ENCODE assay signal across 1 cellular context in the genomic region with DNA sequence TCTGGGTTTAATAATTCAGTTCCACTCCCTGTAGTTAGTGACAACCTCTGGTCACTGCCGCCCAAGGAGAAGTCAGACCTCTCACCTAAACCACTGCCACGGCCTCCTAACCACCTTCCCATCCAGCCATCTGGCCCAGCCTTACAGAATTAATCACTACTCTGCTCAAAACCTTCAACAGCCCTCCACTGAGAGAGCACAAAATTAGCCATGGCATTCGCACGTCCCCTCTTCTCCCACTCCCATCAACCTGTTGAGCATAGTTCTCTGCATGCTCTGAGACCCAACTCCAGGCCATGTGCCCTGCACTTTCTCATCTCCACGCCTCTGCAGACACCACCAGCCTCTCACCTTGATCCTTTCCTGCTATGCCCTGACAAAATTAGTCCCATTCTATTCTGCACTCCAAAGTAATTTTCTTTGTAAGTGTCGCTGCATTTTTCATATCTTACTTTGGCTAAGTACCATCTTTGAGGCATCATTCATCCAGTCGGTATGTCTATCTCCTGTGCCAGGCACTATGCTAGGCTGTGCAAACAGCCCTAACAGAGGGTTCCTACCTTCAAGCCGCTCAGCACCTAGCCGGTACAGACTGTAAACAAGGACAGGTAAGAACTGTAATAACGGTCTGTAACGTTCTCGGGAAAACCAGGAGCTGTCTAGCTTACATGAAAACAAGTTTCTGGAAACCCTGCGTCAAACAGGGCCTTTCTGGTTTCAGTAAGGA.
A peak's percentile ranks its signal among the peaks of the same experiment; 100 is the strongest.
TF ChIP-seq lines count a peak whose summit lies in the region.

No MANE protein-coding gene starts in this region.

TF ChIP-seq in HepG2, 621 proteins besides CTCF, POLR2A, EP300 and RAD21 (continued from another document and continues in another):
- TF ChIP-seq, protein P1, sequence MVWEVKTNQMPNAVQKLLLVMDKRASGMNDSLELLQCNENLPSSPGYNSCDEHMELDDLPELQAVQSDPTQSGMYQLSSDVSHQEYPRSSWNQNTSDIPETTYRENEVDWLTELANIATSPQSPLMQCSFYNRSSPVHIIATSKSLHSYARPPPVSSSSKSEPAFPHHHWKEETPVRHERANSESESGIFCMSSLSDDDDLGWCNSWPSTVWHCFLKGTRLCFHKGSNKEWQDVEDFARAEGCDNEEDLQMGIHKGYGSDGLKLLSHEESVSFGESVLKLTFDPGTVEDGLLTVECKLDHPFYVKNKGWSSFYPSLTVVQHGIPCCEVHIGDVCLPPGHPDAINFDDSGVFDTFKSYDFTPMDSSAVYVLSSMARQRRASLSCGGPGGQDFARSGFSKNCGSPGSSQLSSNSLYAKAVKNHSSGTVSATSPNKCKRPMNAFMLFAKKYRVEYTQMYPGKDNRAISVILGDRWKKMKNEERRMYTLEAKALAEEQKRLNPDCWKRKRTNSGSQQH (CRISPR knock-in tag; IDR thresholded peaks at IDR 0.05; ENCODE audit: low read depth), result no peak
- TF ChIP-seq NFYB (CRISPR knock-in tag; IDR thresholded peaks at IDR 0.05) (no peak), ZFY (CRISPR knock-in tag; IDR thresholded peaks at IDR 0.05) (no peak), REL (CRISPR knock-in tag; conservative IDR thresholded peaks at IDR 0.05) (no peak), TAF1 (CRISPR knock-in tag; IDR thresholded peaks at IDR 0.05) (no peak), CCDC6 (CRISPR knock-in tag; IDR thresholded peaks at IDR 0.05) (0 out of 2 replicates have a peak, but pooled peaks have one; percentile 55), ZNF619 (CRISPR knock-in tag; IDR thresholded peaks at IDR 0.05) (no peak), ZNF446 (CRISPR knock-in tag; IDR thresholded peaks at IDR 0.05) (no peak), CEBPB (IDR thresholded peaks at IDR 0.05; ENCODE audit: borderline replicate concordance, low read depth, low read length) (no peak), ZNF17 (CRISPR knock-in tag; IDR thresholded peaks at IDR 0.05) (no peak), TP53 (CRISPR knock-in tag; conservative IDR thresholded peaks at IDR 0.05) (no peak), ZNF781 (CRISPR knock-in tag; IDR thresholded peaks at IDR 0.05; ENCODE audit: borderline replicate concordance, not compliant biosample characterization) (no peak), ZFP41 (CRISPR knock-in tag; IDR thresholded peaks at IDR 0.05; ENCODE audit: borderline replicate concordance) (peak; percentile 27; the same call in 1 of the 2 replicates), TCF7L2 (IDR thresholded peaks at IDR 0.05; ENCODE audit: low read depth, low read length) (no peak), PHB2 (IDR thresholded peaks at IDR 0.05; ENCODE audit: partially characterized antibody) (no peak), ZFP82 (CRISPR knock-in tag; IDR thresholded peaks at IDR 0.05; ENCODE audit: borderline replicate concordance) (no peak), ATF1 (CRISPR knock-in tag; IDR thresholded peaks at IDR 0.05) (no peak), ELF4 (CRISPR knock-in tag; IDR thresholded peaks at IDR 0.05; ENCODE audit: borderline replicate concordance) (no peak), WIZ (CRISPR knock-in tag; IDR thresholded peaks at IDR 0.05) (no peak), ZNF430 (CRISPR knock-in tag; IDR thresholded peaks at IDR 0.05) (no peak), ARID2 (CRISPR knock-in tag; IDR thresholded peaks at IDR 0.05; ENCODE audit: borderline replicate concordance) (no peak), FOXA1 (IDR thresholded peaks at IDR 0.05) (no peak), FOXA1 (CRISPR knock-in tag; IDR thresholded peaks at IDR 0.05) (peak; percentile 45), EHMT2 (IDR thresholded peaks at IDR 0.05; ENCODE audit: borderline replicate concordance, low read depth, low read length) (no peak), TAF15 (IDR thresholded peaks at IDR 0.05; ENCODE audit: low read depth, low read length, poor library complexity, severe bottlenecking) (no peak), KMT2A (CRISPR knock-in tag; IDR thresholded peaks at IDR 0.05) (0 out of 2 replicates have a peak, but pooled peaks have one; percentile 30), ZFP37 (CRISPR knock-in tag; IDR thresholded peaks at IDR 0.05; ENCODE audit: borderline replicate concordance) (no peak), FOSL1 (CRISPR knock-in tag; IDR thresholded peaks at IDR 0.05; ENCODE audit: borderline replicate concordance) (no peak), ZNF720 (CRISPR knock-in tag; IDR thresholded peaks at IDR 0.05) (no peak), SOX5 (CRISPR knock-in tag; IDR thresholded peaks at IDR 0.05; ENCODE audit: borderline replicate concordance) (no peak), MYC (CRISPR knock-in tag; IDR thresholded peaks at IDR 0.05; ENCODE audit: borderline replicate concordance) (no peak), ZNF274 (CRISPR knock-in tag; IDR thresholded peaks at IDR 0.05) (no peak), ASH2L (IDR thresholded peaks at IDR 0.05; ENCODE audit: insufficient read length, low read depth, low read length) (peak; percentile 18), SRF (IDR thresholded peaks at IDR 0.05; ENCODE audit: low read depth, low read length) (no peak), ZNF292 (CRISPR knock-in tag; IDR thresholded peaks at IDR 0.05; ENCODE audit: borderline replicate concordance, low read depth) (no peak), REPIN1 (CRISPR knock-in tag; IDR thresholded peaks at IDR 0.05; ENCODE audit: borderline replicate concordance, low read depth) (no peak), ZBTB42 (CRISPR knock-in tag; IDR thresholded peaks at IDR 0.05) (0 out of 2 replicates have a peak, but pooled peaks have one; percentile 4), ZNF878 (CRISPR knock-in tag; IDR thresholded peaks at IDR 0.05) (0 out of 2 replicates have a peak, but pooled peaks have one; percentile 34), ZBTB8A (CRISPR knock-in tag; IDR thresholded peaks at IDR 0.05; ENCODE audit: borderline replicate concordance, low read depth) (no peak), MAFK (conservative IDR thresholded peaks at IDR 0.05 in 1 of 2, IDR thresholded peaks at IDR 0.05 in 1 of 2; ENCODE audit: low read length in 2 of 2) (no peak), NRL (CRISPR knock-in tag; IDR thresholded peaks at IDR 0.05; ENCODE audit: borderline replicate concordance) (no peak), ZNF251 (CRISPR knock-in tag; IDR thresholded peaks at IDR 0.05) (no peak), ZNF263 (CRISPR knock-in tag; IDR thresholded peaks at IDR 0.05) (no peak), ZNF776 (CRISPR knock-in tag; IDR thresholded peaks at IDR 0.05) (no peak)
- TF ChIP-seq, protein P2, sequence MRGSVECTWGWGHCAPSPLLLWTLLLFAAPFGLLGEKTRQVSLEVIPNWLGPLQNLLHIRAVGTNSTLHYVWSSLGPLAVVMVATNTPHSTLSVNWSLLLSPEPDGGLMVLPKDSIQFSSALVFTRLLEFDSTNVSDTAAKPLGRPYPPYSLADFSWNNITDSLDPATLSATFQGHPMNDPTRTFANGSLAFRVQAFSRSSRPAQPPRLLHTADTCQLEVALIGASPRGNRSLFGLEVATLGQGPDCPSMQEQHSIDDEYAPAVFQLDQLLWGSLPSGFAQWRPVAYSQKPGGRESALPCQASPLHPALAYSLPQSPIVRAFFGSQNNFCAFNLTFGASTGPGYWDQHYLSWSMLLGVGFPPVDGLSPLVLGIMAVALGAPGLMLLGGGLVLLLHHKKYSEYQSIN (CRISPR knock-in tag; IDR thresholded peaks at IDR 0.05; ENCODE audit: borderline replicate concordance), result no peak
- TF ChIP-seq, protein P3, sequence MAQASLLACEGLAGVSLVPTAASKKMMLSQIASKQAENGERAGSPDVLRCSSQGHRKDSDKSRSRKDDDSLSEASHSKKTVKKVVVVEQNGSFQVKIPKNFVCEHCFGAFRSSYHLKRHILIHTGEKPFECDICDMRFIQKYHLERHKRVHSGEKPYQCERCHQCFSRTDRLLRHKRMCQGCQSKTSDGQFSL (CRISPR knock-in tag; IDR thresholded peaks at IDR 0.05), result no peak
- TF ChIP-seq, protein P4, sequence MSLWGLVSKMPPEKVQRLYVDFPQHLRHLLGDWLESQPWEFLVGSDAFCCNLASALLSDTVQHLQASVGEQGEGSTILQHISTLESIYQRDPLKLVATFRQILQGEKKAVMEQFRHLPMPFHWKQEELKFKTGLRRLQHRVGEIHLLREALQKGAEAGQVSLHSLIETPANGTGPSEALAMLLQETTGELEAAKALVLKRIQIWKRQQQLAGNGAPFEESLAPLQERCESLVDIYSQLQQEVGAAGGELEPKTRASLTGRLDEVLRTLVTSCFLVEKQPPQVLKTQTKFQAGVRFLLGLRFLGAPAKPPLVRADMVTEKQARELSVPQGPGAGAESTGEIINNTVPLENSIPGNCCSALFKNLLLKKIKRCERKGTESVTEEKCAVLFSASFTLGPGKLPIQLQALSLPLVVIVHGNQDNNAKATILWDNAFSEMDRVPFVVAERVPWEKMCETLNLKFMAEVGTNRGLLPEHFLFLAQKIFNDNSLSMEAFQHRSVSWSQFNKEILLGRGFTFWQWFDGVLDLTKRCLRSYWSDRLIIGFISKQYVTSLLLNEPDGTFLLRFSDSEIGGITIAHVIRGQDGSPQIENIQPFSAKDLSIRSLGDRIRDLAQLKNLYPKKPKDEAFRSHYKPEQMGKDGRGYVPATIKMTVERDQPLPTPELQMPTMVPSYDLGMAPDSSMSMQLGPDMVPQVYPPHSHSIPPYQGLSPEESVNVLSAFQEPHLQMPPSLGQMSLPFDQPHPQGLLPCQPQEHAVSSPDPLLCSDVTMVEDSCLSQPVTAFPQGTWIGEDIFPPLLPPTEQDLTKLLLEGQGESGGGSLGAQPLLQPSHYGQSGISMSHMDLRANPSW (CRISPR knock-in tag; IDR thresholded peaks at IDR 0.05; ENCODE audit: borderline replicate concordance), result no peak
- TF ChIP-seq, protein P5, sequence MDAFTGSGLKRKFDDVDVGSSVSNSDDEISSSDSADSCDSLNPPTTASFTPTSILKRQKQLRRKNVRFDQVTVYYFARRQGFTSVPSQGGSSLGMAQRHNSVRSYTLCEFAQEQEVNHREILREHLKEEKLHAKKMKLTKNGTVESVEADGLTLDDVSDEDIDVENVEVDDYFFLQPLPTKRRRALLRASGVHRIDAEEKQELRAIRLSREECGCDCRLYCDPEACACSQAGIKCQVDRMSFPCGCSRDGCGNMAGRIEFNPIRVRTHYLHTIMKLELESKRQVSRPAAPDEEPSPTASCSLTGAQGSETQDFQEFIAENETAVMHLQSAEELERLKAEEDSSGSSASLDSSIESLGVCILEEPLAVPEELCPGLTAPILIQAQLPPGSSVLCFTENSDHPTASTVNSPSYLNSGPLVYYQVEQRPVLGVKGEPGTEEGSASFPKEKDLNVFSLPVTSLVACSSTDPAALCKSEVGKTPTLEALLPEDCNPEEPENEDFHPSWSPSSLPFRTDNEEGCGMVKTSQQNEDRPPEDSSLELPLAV (CRISPR knock-in tag; conservative IDR thresholded peaks at IDR 0.05; ENCODE audit: low read depth), result no peak
- TF ChIP-seq, protein P6, sequence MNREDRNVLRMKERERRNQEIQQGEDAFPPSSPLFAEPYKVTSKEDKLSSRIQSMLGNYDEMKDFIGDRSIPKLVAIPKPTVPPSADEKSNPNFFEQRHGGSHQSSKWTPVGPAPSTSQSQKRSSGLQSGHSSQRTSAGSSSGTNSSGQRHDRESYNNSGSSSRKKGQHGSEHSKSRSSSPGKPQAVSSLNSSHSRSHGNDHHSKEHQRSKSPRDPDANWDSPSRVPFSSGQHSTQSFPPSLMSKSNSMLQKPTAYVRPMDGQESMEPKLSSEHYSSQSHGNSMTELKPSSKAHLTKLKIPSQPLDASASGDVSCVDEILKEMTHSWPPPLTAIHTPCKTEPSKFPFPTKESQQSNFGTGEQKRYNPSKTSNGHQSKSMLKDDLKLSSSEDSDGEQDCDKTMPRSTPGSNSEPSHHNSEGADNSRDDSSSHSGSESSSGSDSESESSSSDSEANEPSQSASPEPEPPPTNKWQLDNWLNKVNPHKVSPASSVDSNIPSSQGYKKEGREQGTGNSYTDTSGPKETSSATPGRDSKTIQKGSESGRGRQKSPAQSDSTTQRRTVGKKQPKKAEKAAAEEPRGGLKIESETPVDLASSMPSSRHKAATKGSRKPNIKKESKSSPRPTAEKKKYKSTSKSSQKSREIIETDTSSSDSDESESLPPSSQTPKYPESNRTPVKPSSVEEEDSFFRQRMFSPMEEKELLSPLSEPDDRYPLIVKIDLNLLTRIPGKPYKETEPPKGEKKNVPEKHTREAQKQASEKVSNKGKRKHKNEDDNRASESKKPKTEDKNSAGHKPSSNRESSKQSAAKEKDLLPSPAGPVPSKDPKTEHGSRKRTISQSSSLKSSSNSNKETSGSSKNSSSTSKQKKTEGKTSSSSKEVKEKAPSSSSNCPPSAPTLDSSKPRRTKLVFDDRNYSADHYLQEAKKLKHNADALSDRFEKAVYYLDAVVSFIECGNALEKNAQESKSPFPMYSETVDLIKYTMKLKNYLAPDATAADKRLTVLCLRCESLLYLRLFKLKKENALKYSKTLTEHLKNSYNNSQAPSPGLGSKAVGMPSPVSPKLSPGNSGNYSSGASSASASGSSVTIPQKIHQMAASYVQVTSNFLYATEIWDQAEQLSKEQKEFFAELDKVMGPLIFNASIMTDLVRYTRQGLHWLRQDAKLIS (CRISPR knock-in tag; IDR thresholded peaks at IDR 0.05), result no peak
- TF ChIP-seq, protein P7, sequence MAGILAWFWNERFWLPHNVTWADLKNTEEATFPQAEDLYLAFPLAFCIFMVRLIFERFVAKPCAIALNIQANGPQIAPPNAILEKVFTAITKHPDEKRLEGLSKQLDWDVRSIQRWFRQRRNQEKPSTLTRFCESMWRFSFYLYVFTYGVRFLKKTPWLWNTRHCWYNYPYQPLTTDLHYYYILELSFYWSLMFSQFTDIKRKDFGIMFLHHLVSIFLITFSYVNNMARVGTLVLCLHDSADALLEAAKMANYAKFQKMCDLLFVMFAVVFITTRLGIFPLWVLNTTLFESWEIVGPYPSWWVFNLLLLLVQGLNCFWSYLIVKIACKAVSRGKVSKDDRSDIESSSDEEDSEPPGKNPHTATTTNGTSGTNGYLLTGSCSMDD (CRISPR knock-in tag; IDR thresholded peaks at IDR 0.05), result no peak
- TF ChIP-seq, protein P8, sequence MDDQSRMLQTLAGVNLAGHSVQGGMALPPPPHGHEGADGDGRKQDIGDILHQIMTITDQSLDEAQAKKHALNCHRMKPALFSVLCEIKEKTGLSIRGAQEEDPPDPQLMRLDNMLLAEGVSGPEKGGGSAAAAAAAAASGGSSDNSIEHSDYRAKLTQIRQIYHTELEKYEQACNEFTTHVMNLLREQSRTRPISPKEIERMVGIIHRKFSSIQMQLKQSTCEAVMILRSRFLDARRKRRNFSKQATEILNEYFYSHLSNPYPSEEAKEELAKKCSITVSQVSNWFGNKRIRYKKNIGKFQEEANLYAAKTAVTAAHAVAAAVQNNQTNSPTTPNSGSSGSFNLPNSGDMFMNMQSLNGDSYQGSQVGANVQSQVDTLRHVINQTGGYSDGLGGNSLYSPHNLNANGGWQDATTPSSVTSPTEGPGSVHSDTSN (CRISPR knock-in tag; IDR thresholded peaks at IDR 0.05; ENCODE audit: borderline replicate concordance), result no peak
- TF ChIP-seq, protein P9, sequence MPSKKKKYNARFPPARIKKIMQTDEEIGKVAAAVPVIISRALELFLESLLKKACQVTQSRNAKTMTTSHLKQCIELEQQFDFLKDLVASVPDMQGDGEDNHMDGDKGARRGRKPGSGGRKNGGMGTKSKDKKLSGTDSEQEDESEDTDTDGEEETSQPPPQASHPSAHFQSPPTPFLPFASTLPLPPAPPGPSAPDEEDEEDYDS (CRISPR knock-in tag; IDR thresholded peaks at IDR 0.05), result no peak
- TF ChIP-seq, protein P10, sequence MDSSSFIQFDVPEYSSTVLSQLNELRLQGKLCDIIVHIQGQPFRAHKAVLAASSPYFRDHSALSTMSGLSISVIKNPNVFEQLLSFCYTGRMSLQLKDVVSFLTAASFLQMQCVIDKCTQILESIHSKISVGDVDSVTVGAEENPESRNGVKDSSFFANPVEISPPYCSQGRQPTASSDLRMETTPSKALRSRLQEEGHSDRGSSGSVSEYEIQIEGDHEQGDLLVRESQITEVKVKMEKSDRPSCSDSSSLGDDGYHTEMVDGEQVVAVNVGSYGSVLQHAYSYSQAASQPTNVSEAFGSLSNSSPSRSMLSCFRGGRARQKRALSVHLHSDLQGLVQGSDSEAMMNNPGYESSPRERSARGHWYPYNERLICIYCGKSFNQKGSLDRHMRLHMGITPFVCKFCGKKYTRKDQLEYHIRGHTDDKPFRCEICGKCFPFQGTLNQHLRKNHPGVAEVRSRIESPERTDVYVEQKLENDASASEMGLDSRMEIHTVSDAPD (CRISPR knock-in tag; IDR thresholded peaks at IDR 0.05), result no peak
